ENCODE assay signal across 24 cellular contexts in genomic region chr6:88872962-88873361, GRCh38.
DNase-seq lines count a peak whose midpoint lies in the region; ATAC-seq and TF ChIP-seq lines count a peak whose summit lies in the region.
"Had no signal": no experiment of that assay in that cellular context is flagged by ENCODE, and none has a peak within 500 bp of the region (broad histone marks: within the 10 kb centered on the region; RNA-seq: fewer than 3 reads in every experiment).

No MANE protein-coding gene starts in this region.

- H3K4me1 Mint-ChIP-seq in natural killer cell treated with Interleukin-12 subunit alpha and Interleukin-12 subunit beta and Interleukin-15 and Interleukin-18, amount 100 ng/mL, for 72 hours (ENCODE audit: low read depth in 2 of 2): peaks cover 3% of the 10 kb centered on the region in 2 donors
- H3K4me1 Mint-ChIP-seq in natural killer cell: peaks cover 4 to 7% of the 10 kb centered on the region in 2 donors

- H3K27ac Mint-ChIP-seq in natural killer cell treated with Interleukin-12 subunit alpha and Interleukin-12 subunit beta and Interleukin-15 and Interleukin-18, amount 100 ng/mL, for 72 hours: peak overlapping the region; percentile 0 to 3
- H3K27ac Mint-ChIP-seq in natural killer cell: peak overlapping the region in 1 of 2 donors; percentile 4
- H3K27ac Mint-ChIP-seq: activated B cell treated with CpG ODN at 0.5 μM for 24 hours; stimulated activated naive B cell treated with anti-CD40 and anti-IgM and Interleukin-4, amounts not matched to agents 10 μg/mL and 1 μg/mL and 100 μg/mL, for 72 hours had no signal

- H3K27me3 Mint-ChIP-seq in natural killer cell treated with Interleukin-12 subunit alpha and Interleukin-12 subunit beta and Interleukin-15 and Interleukin-18, amount 100 ng/mL, for 72 hours: no peaks in the 10 kb centered on the region
- no peaks in the 10 kb centered on the region for H3K27me3 Mint-ChIP-seq in natural killer cell (ENCODE audit: low read depth in 2 of 2)
- H3K27me3 Mint-ChIP-seq: activated B cell treated with CpG ODN at 0.5 μM for 24 hours; stimulated activated naive B cell treated with anti-CD40 and anti-IgM and Interleukin-4, amounts not matched to agents 10 μg/mL and 1 μg/mL and 100 μg/mL, for 72 hours had no signal

- H3K36me3 Mint-ChIP-seq in natural killer cell treated with Interleukin-12 subunit alpha and Interleukin-12 subunit beta and Interleukin-15 and Interleukin-18, amount 100 ng/mL, for 72 hours: peaks cover 5% of the 10 kb centered on the region
- no peaks in the 10 kb centered on the region for H3K36me3 Mint-ChIP-seq in natural killer cell

- no peak for ATAC-seq in natural killer cell treated with Interleukin-12 subunit alpha and Interleukin-12 subunit beta and Interleukin-15 and Interleukin-18, amount 100 ng/mL, for 72 hours
- ATAC-seq in natural killer cell (no peak), left lobe of liver (peak; percentile 93), GM19467 (IDR thresholded peaks at IDR 0.05; ENCODE audit: unreplicated experiment) (no peak)
- ATAC-seq: stimulated activated naive B cell treated with anti-CD40 and anti-IgM and Interleukin-4, amounts not matched to agents 10 μg/mL and 1 μg/mL and 100 μg/mL, for 72 hours had no signal

- no peak for TF ChIP-seq CTCF in natural killer cell (IDR thresholded peaks at IDR 0.05)

- H3K9me3 Mint-ChIP-seq in natural killer cell treated with Interleukin-12 subunit alpha and Interleukin-12 subunit beta and Interleukin-15 and Interleukin-18, amount 100 ng/mL, for 72 hours: no peaks in the 10 kb centered on the region
- no peaks in the 10 kb centered on the region for H3K9me3 Mint-ChIP-seq in natural killer cell
- H3K9me3 Mint-ChIP-seq: activated B cell treated with CpG ODN at 0.5 μM for 24 hours; CD14-positive monocyte; stimulated activated naive B cell treated with anti-CD40 and anti-IgM and Interleukin-4, amounts not matched to agents 10 μg/mL and 1 μg/mL and 100 μg/mL, for 72 hours had no signal

- DNase-seq in natural killer cell treated with Interleukin-12 subunit alpha and Interleukin-12 subunit beta and Interleukin-15 and Interleukin-18, amount 100 ng/mL, for 72 hours (ENCODE audit: low spot score): no peak
- DNase-seq in natural killer cell (no peak), OCI-M1 (lab: John Stamatoyannopoulos, UW) (peak; percentile 33), left lobe of liver (ENCODE audit: low spot score) (no peak), KG1 (lab: John Stamatoyannopoulos, UW) (no peak), NCI-H524 (lab: John Stamatoyannopoulos, UW) (no peak)
- DNase-seq: activated B cell treated with CpG ODN at 0.5 μM for 24 hours; activated T-cell treated with anti-CD3 and anti-CD28 coated beads, Interleukin-2, amount 50 U/mL, for 1 hour; brain microvascular endothelial cell; DMS153; effector CD4-positive, alpha-beta T cell; head of caudate nucleus; kidney glomerular epithelial cell; mammary epithelial cell; NCI-H2081; ovary; SK-N-SH; spleen; stimulated activated CD4-positive, alpha-beta T cell treated with anti-CD3 and anti-CD28 coated beads, Interleukin-2, amount 100 ng/mL, for 48 hours; stimulated activated naive B cell treated with anti-CD40 and anti-IgM and Interleukin-4, amounts not matched to agents 10 μg/mL and 1 μg/mL and 100 μg/mL, for 72 hours; T-helper 9 cell; testis had no signal

- H3K4me3 Mint-ChIP-seq in natural killer cell treated with Interleukin-12 subunit alpha and Interleukin-12 subunit beta and Interleukin-15 and Interleukin-18, amount 100 ng/mL, for 72 hours: no peak overlapping the region
- no peak overlapping the region for H3K4me3 Mint-ChIP-seq in natural killer cell
- H3K4me3 Mint-ChIP-seq: activated B cell treated with CpG ODN at 0.5 μM for 24 hours; CD14-positive monocyte; stimulated activated naive B cell treated with anti-CD40 and anti-IgM and Interleukin-4, amounts not matched to agents 10 μg/mL and 1 μg/mL and 100 μg/mL, for 72 hours had no signal

- intact Hi-C loops in natural killer cell (cut with micrococcal nuclease): loop anchor here (5.0 kb wide), 1 partner anchor 1736 kb away; no protein-coding TSS in a partner anchor
